8 cellular contexts compared by ENCODE assay signal in the genomic region with DNA sequence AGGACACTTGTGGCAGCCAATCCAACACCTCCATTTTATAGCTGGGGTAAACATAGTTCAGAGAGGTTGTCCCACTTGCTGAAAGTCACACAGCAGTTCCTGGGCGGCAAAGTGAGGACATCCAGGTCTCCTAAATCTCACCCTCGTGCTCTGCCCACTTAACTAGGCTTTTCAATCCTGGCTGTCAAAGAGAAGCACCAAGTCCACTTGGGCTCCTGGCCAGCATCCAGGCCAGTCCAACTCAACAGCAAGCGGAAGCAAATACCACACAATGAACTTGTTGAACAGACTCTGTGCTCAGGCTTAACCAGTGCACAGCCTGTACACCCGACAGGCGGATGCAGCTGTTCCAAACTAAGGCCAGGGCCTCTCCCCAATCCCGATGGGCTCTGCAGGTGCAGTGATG.
DNase-seq lines count a peak whose midpoint lies in the region; ATAC-seq, FAIRE-seq and TF ChIP-seq lines count a peak whose summit lies in the region.
"Not testable (repeated sequence)": the region's sequence is repeated elsewhere in the genome, so short reads cannot be mapped to it uniquely, and the experiment has no call there.

No MANE protein-coding gene starts in this region.

- H3K4me3 Mint-ChIP-seq in activated CD8-positive, alpha-beta T cell treated with anti-CD3 and anti-CD28 coated beads for 36 hours; type B pancreatic cell: not testable (repeated sequence)
- H3K4me3 Mint-ChIP-seq in activated naive CD8-positive, alpha-beta T cell = peak overlapping the region; percentile 84
- H3K4me3 Mint-ChIP-seq in immature natural killer cell = peak overlapping the region in 1 of 5 donors; percentile 6
- H3K4me3 Mint-ChIP-seq in natural killer cell treated with Interleukin-12 subunit alpha and Interleukin-12 subunit beta and Interleukin-15 and Interleukin-18, amount 100 ng/mL, for 72 hours = peak overlapping the region; percentile 80

- peaks cover 61% of the 10 kb centered on the region for H3K4me1 Mint-ChIP-seq in activated CD8-positive, alpha-beta T cell treated with anti-CD3 and anti-CD28 coated beads for 36 hours (ENCODE audit: low read depth)
- peaks cover 50% of the 10 kb centered on the region for H3K4me1 Mint-ChIP-seq in activated naive CD8-positive, alpha-beta T cell (ENCODE audit: low read depth)
- H3K4me1 Mint-ChIP-seq in immature natural killer cell (peaks cover 35 to 38% of the 10 kb centered on the region in 2 donors), type B pancreatic cell (ENCODE audit: unreplicated experiment) (peaks cover 13% of the 10 kb centered on the region)
- peaks cover 32 to 39% of the 10 kb centered on the region in 2 donors for H3K4me1 Mint-ChIP-seq in natural killer cell treated with Interleukin-12 subunit alpha and Interleukin-12 subunit beta and Interleukin-15 and Interleukin-18, amount 100 ng/mL, for 72 hours (ENCODE audit: low read depth in 2 of 2)

- H3K36me3 Mint-ChIP-seq in activated CD8-positive, alpha-beta T cell treated with anti-CD3 and anti-CD28 coated beads for 36 hours (ENCODE audit: low read depth) = peaks cover 30% of the 10 kb centered on the region
- H3K36me3 Mint-ChIP-seq in activated naive CD8-positive, alpha-beta T cell; immature natural killer cell; natural killer cell treated with Interleukin-12 subunit alpha and Interleukin-12 subunit beta and Interleukin-15 and Interleukin-18, amount 100 ng/mL, for 72 hours; type B pancreatic cell: not testable (repeated sequence)

- TF ChIP-seq POLR2A in erythroblast (IDR thresholded peaks at IDR 0.05; ENCODE audit: low read length) = peak; percentile 5

- FAIRE-seq in D721Med (lab: Jason Lieb, UNC) = not testable (repeated sequence)

- peak overlapping the region; percentile 91 for H3K27ac Mint-ChIP-seq in activated CD8-positive, alpha-beta T cell treated with anti-CD3 and anti-CD28 coated beads for 36 hours
- H3K27ac Mint-ChIP-seq in activated naive CD8-positive, alpha-beta T cell = peak overlapping the region; percentile 66
- H3K27ac Mint-ChIP-seq in immature natural killer cell (peak overlapping the region in 5 of 6 donors; percentile 9 to 80 (median 72)), type B pancreatic cell (peak overlapping the region; percentile 50)
- peak overlapping the region; percentile 90 to 92 for H3K27ac Mint-ChIP-seq in natural killer cell treated with Interleukin-12 subunit alpha and Interleukin-12 subunit beta and Interleukin-15 and Interleukin-18, amount 100 ng/mL, for 72 hours

- H3K9me3 Mint-ChIP-seq in activated CD8-positive, alpha-beta T cell treated with anti-CD3 and anti-CD28 coated beads for 36 hours; activated naive CD8-positive, alpha-beta T cell (ENCODE audit: low read depth); immature natural killer cell; natural killer cell treated with Interleukin-12 subunit alpha and Interleukin-12 subunit beta and Interleukin-15 and Interleukin-18, amount 100 ng/mL, for 72 hours; type B pancreatic cell: not testable (repeated sequence)

- intact Hi-C loops in activated CD8-positive, alpha-beta T cell treated with anti-CD3 and anti-CD28 coated beads for 36 hours (cut with micrococcal nuclease) = not testable (repeated sequence)

- not testable (repeated sequence) for ATAC-seq in activated CD8-positive, alpha-beta T cell treated with anti-CD3 and anti-CD28 coated beads for 36 hours; natural killer cell treated with Interleukin-12 subunit alpha and Interleukin-12 subunit beta and Interleukin-15 and Interleukin-18, amount 100 ng/mL, for 72 hours

- POLR2A ChIA-PET in activated CD8-positive, alpha-beta T cell treated with anti-CD3 and anti-CD28 coated beads for 36 hours (lab: Charles Lee) = interaction anchor here (0.6 kb wide), 1 partner anchor 11 kb away, joined by 3 read pairs; no protein-coding TSS in a partner anchor

- H3K27me3 Mint-ChIP-seq in activated CD8-positive, alpha-beta T cell treated with anti-CD3 and anti-CD28 coated beads for 36 hours; activated naive CD8-positive, alpha-beta T cell; natural killer cell treated with Interleukin-12 subunit alpha and Interleukin-12 subunit beta and Interleukin-15 and Interleukin-18, amount 100 ng/mL, for 72 hours; type B pancreatic cell: not testable (repeated sequence)
- peaks cover 12 to 26% (median 21%) of the 10 kb centered on the region in 3 donors for H3K27me3 Mint-ChIP-seq in immature natural killer cell (ENCODE audit: low read depth in 3 of 3)

- peak; percentile 2 for DNase-seq in D721Med (ENCODE audit: insufficient read length, low spot score)
- DNase-seq in SHP77 treated with DMSO at 0.1 percent for 48 hours (lab: John Stamatoyannopoulos, UW) = peak; percentile 56
- not testable (repeated sequence) for DNase-seq in activated CD8-positive, alpha-beta T cell treated with anti-CD3 and anti-CD28 coated beads for 36 hours; erythroblast (lab: John Stamatoyannopoulos, UW); immature natural killer cell; natural killer cell treated with Interleukin-12 subunit alpha and Interleukin-12 subunit beta and Interleukin-15 and Interleukin-18, amount 100 ng/mL, for 72 hours (ENCODE audit: low spot score); type B pancreatic cell (ENCODE audit: extremely low spot score, unreplicated experiment)

- CTCF ChIA-PET in activated CD8-positive, alpha-beta T cell treated with anti-CD3 and anti-CD28 coated beads for 36 hours (lab: Charles Lee) = not testable (repeated sequence)

- TF ChIP-seq CTCF in D721Med (IDR thresholded peaks at IDR 0.05; ENCODE audit: insufficient read depth, missing control alignments); activated CD8-positive, alpha-beta T cell treated with anti-CD3 and anti-CD28 coated beads for 36 hours (IDR thresholded peaks at IDR 0.05); type B pancreatic cell (conservative IDR thresholded peaks at IDR 0.05): not testable (repeated sequence)
